13 cellular contexts compared by ENCODE assay signal in the genomic region with DNA sequence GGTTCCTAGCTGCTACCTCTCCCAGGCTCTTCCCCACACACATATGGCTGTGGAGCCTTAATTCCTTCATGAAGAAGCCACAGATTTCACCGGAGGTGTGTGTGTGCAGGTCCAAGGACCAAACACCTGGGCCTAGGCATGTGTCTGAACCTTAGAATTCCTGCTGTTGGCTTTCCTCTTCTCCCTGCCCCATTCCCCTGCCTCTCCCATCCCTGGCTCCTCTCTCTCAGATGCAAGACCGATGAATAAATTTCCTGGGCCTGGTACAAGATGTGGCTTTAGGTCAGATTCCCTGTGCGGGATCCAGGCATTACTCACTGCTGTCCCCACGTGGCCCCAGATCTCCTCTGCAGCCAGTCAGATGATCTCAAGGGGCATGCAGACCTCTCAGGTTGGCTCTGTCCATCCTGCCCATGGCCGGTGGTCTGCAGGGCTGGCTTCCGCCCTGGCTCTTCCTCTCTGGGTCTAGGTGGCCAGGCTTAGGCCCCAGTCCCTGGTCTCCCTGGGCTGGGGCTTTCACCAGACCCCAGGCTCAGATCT. TPM values are rescaled to one million over a fixed set of nuclear protein-coding genes. Genes with fewer than 3 reads are reported as not detected.
DNase-seq lines count a peak whose midpoint lies in the region; ATAC-seq and TF ChIP-seq lines count a peak whose summit lies in the region.
"Had no signal": no experiment of that assay in that cellular context is flagged by ENCODE, and none has a peak within 500 bp of the region (broad histone marks: within the 10 kb centered on the region; RNA-seq: fewer than 3 reads in every experiment).

No MANE protein-coding gene starts in this region.

- TF ChIP-seq CTCF in fibroblast of villous mesenchyme (IDR thresholded peaks at IDR 0.05; ENCODE audit: insufficient read depth, low read depth, low read length) = peak; percentile 74
- peak; percentile 41 for TF ChIP-seq CTCF in smooth muscle cell (IDR thresholded peaks at IDR 0.05; ENCODE audit: borderline replicate concordance, insufficient read depth, poor library complexity, severe bottlenecking)

- H3K4me1 Mint-ChIP-seq in activated T-helper 2 cell treated with anti-CD3 and anti-CD28 coated beads, Interferon-gamma antibody, Interleukin-2, Interleukin-4, amounts not matched to agents 10 μg/mL and 5 μg/mL and 100 μg/mL, durations not matched to agents 14 hours and 24 hours and 36 hours (ENCODE audit: low read depth) = peaks cover 25% of the 10 kb centered on the region

- H3K4me3 Mint-ChIP-seq in activated T-helper 2 cell treated with anti-CD3 and anti-CD28 coated beads, Interferon-gamma antibody, Interleukin-2, Interleukin-4, amounts not matched to agents 10 μg/mL and 5 μg/mL and 100 μg/mL, durations not matched to agents 14 hours and 24 hours and 36 hours (ENCODE audit: low read depth) = no peak overlapping the region

- intact Hi-C loops in activated T-helper 2 cell treated with anti-CD3 and anti-CD28 coated beads, Interferon-gamma antibody, Interleukin-2, Interleukin-4, amounts not matched to agents 10 μg/mL and 5 μg/mL and 100 μg/mL, durations not matched to agents 14 hours and 24 hours and 36 hours (cut with micrococcal nuclease) = no loop called here

- ATAC-seq in HG03439 (IDR thresholded peaks at IDR 0.05; ENCODE audit: unreplicated experiment) = no peak
- ATAC-seq: A549 had no signal

- no peak overlapping the region for H3K27ac Mint-ChIP-seq in activated T-helper 2 cell treated with anti-CD3 and anti-CD28 coated beads, Interferon-gamma antibody, Interleukin-2, Interleukin-4, amounts not matched to agents 10 μg/mL and 5 μg/mL and 100 μg/mL, durations not matched to agents 14 hours and 24 hours and 36 hours

- H3K9ac ChIP-seq in smooth muscle cell (ENCODE audit: low read depth) = peak overlapping the region; percentile 54

- H3K79me2 ChIP-seq in smooth muscle cell (ENCODE audit: low read depth) = no peaks in the 10 kb centered on the region

- DNase-seq in DMS53 (lab: John Stamatoyannopoulos, UW) = peak; percentile 4
- DNase-seq in DMS53 treated with DMSO at 0.1 percent for 48 hours (lab: John Stamatoyannopoulos, UW; ENCODE audit: unreplicated experiment) = no peak
- peak; percentile 11 for DNase-seq in OCI-M1 (lab: John Stamatoyannopoulos, UW)
- peak; percentile 76 for DNase-seq in fibroblast of villous mesenchyme (ENCODE audit: low read depth)
- DNase-seq in smooth muscle cell (lab: John Stamatoyannopoulos, UW; ENCODE audit: unreplicated experiment) = no peak
- DNase-seq in activated T-helper 2 cell treated with anti-CD3 and anti-CD28 coated beads, Interferon-gamma antibody, Interleukin-2, Interleukin-4, amounts not matched to agents 10 μg/mL and 5 μg/mL and 100 μg/mL, durations not matched to agents 14 hours and 24 hours and 36 hours (ENCODE audit: low spot score) = no peak
- DNase-seq in midbrain (lab: John Stamatoyannopoulos, UW) = no peak
- DNase-seq: effector CD8-positive, alpha-beta T cell; Kasumi-1; substantia nigra had no signal

- H3K27ac ChIP-seq in smooth muscle cell (ENCODE audit: low read depth) = peak overlapping the region; percentile 88
- H3K27ac ChIP-seq: A549, pancreas had no signal

- H3K27me3 ChIP-seq in smooth muscle cell (ENCODE audit: low read depth) = no peaks in the 10 kb centered on the region
- H3K27me3 ChIP-seq: pancreas had no signal

- peaks cover 8% of the 10 kb centered on the region for H3K9me3 Mint-ChIP-seq in activated T-helper 2 cell treated with anti-CD3 and anti-CD28 coated beads, Interferon-gamma antibody, Interleukin-2, Interleukin-4, amounts not matched to agents 10 μg/mL and 5 μg/mL and 100 μg/mL, durations not matched to agents 14 hours and 24 hours and 36 hours

- H3K27me3 Mint-ChIP-seq in activated T-helper 2 cell treated with anti-CD3 and anti-CD28 coated beads, Interferon-gamma antibody, Interleukin-2, Interleukin-4, amounts not matched to agents 10 μg/mL and 5 μg/mL and 100 μg/mL, durations not matched to agents 14 hours and 24 hours and 36 hours (ENCODE audit: low read depth) = peaks cover 46% of the 10 kb centered on the region

- no peaks in the 10 kb centered on the region for H3K36me3 ChIP-seq in smooth muscle cell (ENCODE audit: low read depth)
- H3K36me3 ChIP-seq: pancreas had no signal

- no peaks in the 10 kb centered on the region for H3K4me1 ChIP-seq in smooth muscle cell (ENCODE audit: low read depth)
- H3K4me1 ChIP-seq: A549, pancreas had no signal

- no peaks in the 10 kb centered on the region for H4K20me1 ChIP-seq in smooth muscle cell (ENCODE audit: low read depth)

- WGBS in smooth muscle cell (ENCODE audit: low lambda C conversion rate) = 47% methylated on average over 6 of the region's 6 CpGs

- no peak overlapping the region for H2AFZ ChIP-seq in smooth muscle cell (ENCODE audit: low read depth)

- H3K4me3 ChIP-seq in fibroblast of villous mesenchyme (ENCODE audit: low read depth, low read length) (no peak overlapping the region), smooth muscle cell (no peak overlapping the region)
- H3K4me3 ChIP-seq: A549, pancreas had no signal

- H3K4me2 ChIP-seq in smooth muscle cell = peak overlapping the region; percentile 67
- H3K4me2 ChIP-seq: A549 had no signal

- H3K36me3 Mint-ChIP-seq in activated T-helper 2 cell treated with anti-CD3 and anti-CD28 coated beads, Interferon-gamma antibody, Interleukin-2, Interleukin-4, amounts not matched to agents 10 μg/mL and 5 μg/mL and 100 μg/mL, durations not matched to agents 14 hours and 24 hours and 36 hours (ENCODE audit: low read depth) = peaks cover 15% of the 10 kb centered on the region

- no peaks in the 10 kb centered on the region for H3F3A ChIP-seq in smooth muscle cell (ENCODE audit: low read depth)

- no peaks in the 10 kb centered on the region for H3K9me3 ChIP-seq in smooth muscle cell (replicated peaks; ENCODE audit: low read depth)
- H3K9me3 ChIP-seq: A549, pancreas had no signal

RNA-seq across cellular contexts. Expression of a gene that starts 20.4 kb away (rescaled TPM):
- not detected in 2 replicates for total RNA-seq in fibroblast of villous mesenchyme
- not detected in 2 replicates for total RNA-seq in smooth muscle cell
- polyA plus RNA-seq in smooth muscle cell = not detected in 2 replicates
- total RNA-seq in activated T-helper 2 cell treated with anti-CD3 and anti-CD28 coated beads, Interferon-gamma antibody, Interleukin-2, Interleukin-4, amounts not matched to agents 10 μg/mL and 5 μg/mL and 100 μg/mL, durations not matched to agents 14 hours and 24 hours and 36 hours = not detected in 2 replicates
- polyA plus RNA-seq: A549, pancreas had no signal

RNA-seq across cellular contexts. Expression of a gene that starts 36.5 kb away (rescaled TPM):
- total RNA-seq in fibroblast of villous mesenchyme (under 0.01 TPM in 2 replicates), smooth muscle cell (0.13 and 0.81 TPM in 2 replicates)
- 0.19 and 0.35 TPM in 2 replicates for polyA plus RNA-seq in smooth muscle cell
- 9.3 and 10.7 TPM in 2 replicates for total RNA-seq in activated T-helper 2 cell treated with anti-CD3 and anti-CD28 coated beads, Interferon-gamma antibody, Interleukin-2, Interleukin-4, amounts not matched to agents 10 μg/mL and 5 μg/mL and 100 μg/mL, durations not matched to agents 14 hours and 24 hours and 36 hours
- polyA plus RNA-seq: A549 had no signal

Comparison
In these comparisons a context has a peak if more than half of its experiments do, and no peak if none do; other contexts are left out.
1. DNase-seq: peak in DMS53 (single experiment), OCI-M1 (single experiment) and fibroblast of villous mesenchyme (single experiment); none in DMS53 treated with DMSO at 0.1 percent for 48 hours (single experiment), smooth muscle cell (single experiment), activated T-helper 2 cell treated with anti-CD3 and anti-CD28 coated beads, Interferon-gamma antibody, Interleukin-2, Interleukin-4, amounts not matched to agents 10 μg/mL and 5 μg/mL and 100 μg/mL, durations not matched to agents 14 hours and 24 hours and 36 hours (single experiment) and midbrain (single experiment).